8 cellular contexts compared by ENCODE assay signal in the genomic region with DNA sequence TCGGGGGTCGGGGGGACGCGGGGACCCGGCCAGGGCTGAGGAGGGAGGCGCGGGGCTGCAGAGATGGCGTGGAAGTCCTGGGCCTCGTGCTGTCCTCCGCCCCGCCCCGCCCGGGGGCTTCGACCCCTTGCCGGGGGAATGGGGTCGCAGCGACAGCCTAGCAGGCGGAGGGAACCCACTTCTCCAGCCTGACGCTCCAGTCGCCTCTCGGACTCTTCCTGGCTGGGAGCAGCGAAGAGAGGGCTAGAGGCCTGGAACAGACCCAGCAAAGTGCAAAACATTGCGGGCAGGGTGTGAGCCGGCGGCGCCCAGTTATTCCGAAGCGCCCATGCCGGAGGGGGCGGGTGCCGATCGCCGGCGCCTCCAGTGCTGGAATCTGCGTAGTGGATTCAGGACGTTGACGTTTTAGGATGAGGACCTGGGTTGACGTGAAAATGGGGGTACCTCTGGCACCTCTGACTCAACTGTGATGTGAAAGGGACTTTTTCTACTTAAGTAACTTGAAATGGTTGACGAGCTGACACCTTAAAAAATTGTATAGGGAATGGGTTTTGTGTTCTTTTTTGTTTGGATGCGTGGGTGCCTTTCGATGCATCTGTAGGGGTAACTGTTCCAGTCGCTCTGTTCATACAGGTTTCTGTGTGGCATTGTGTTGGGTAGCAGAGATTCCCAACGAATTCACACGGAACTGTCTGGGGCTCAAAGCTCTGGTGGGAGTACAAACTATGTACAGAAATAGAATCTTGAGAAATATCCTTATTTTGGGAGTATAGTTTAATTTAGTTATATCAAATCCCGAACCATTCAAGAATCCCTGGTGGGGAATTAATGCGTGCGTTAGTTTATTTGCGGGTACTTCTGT. TPM values are rescaled to one million over a fixed set of nuclear protein-coding genes. Genes with fewer than 3 reads are reported as not detected.
DNase-seq lines count a peak whose midpoint lies in the region; ATAC-seq and TF ChIP-seq lines count a peak whose summit lies in the region.

No MANE protein-coding gene starts in this region.

- H3K27me3 ChIP-seq in Peyer's patch: peaks cover 0 to 21% of the 10 kb centered on the region in 2 donors
- H3K27me3 ChIP-seq in left ventricle myocardium inferior (ENCODE audit: low read depth): peaks cover 72% of the 10 kb centered on the region
- no peaks in the 10 kb centered on the region for H3K27me3 ChIP-seq in prostate gland (replicated peaks; ENCODE audit: insufficient read depth)

- TF ChIP-seq POLR2A in Peyer's patch (IDR thresholded peaks at IDR 0.05): no peak
- no peak for TF ChIP-seq POLR2A in prostate gland (IDR thresholded peaks at IDR 0.05)

- intact Hi-C loops in left ventricle myocardium inferior (cut with micrococcal nuclease): no loop called here
- intact Hi-C loops in prostate gland (cut with DNase I): no loop called here

- peak overlapping the region; percentile 20 to 59 (median 49) for H3K4me3 ChIP-seq in Peyer's patch
- H3K4me3 ChIP-seq in left ventricle myocardium inferior: peak overlapping the region; percentile 75
- peak overlapping the region; percentile 43 to 58 for H3K4me3 ChIP-seq in prostate gland

- 13% methylated on average over 37 of the region's 48 CpGs for WGBS in prostate gland

- no peaks in the 10 kb centered on the region for H3K36me3 ChIP-seq in Peyer's patch
- no peaks in the 10 kb centered on the region for H3K36me3 ChIP-seq in left ventricle myocardium inferior
- no peaks in the 10 kb centered on the region for H3K36me3 ChIP-seq in prostate gland

- no peaks in the 10 kb centered on the region for H3K9me3 ChIP-seq in Peyer's patch
- H3K9me3 ChIP-seq in left ventricle myocardium inferior (replicated peaks): no peaks in the 10 kb centered on the region
- no peaks in the 10 kb centered on the region for H3K9me3 ChIP-seq in prostate gland

- peaks cover 0 to 13% (median 6%) of the 10 kb centered on the region in 4 donors for H3K4me1 ChIP-seq in Peyer's patch
- H3K4me1 ChIP-seq in left ventricle myocardium inferior: peaks cover 24% of the 10 kb centered on the region
- H3K4me1 ChIP-seq in prostate gland (replicated peaks): no peaks in the 10 kb centered on the region

- no peak for TF ChIP-seq CTCF in Peyer's patch (IDR thresholded peaks at IDR 0.05)
- TF ChIP-seq CTCF in left ventricle myocardium inferior (IDR thresholded peaks at IDR 0.05; ENCODE audit: borderline replicate concordance): no peak
- no peak for TF ChIP-seq CTCF in prostate gland (IDR thresholded peaks at IDR 0.05)

- no peak for ATAC-seq in GM21619 (IDR thresholded peaks at IDR 0.05; ENCODE audit: unreplicated experiment)

- H3K27ac ChIP-seq in Peyer's patch (peak overlapping the region in 1 of 4 donors; percentile 25), left ventricle myocardium inferior (replicated peaks) (peak overlapping the region; percentile 44), prostate gland (peak overlapping the region in 1 of 2 donors; percentile 62)

- peak; percentile 54 for DNase-seq in DMS53 (lab: John Stamatoyannopoulos, UW)
- no peak for DNase-seq in Peyer's patch
- DNase-seq in left ventricle myocardium inferior: no peak
- DNase-seq in prostate gland (ENCODE audit: low spot score): no peak
- no peak for DNase-seq in COR-L47 (lab: John Stamatoyannopoulos, UW)
- no peak for DNase-seq in cerebellar cortex (ENCODE audit: low spot score)
- no peak for DNase-seq in AML-193 (lab: John Stamatoyannopoulos, UW)

RNA-seq across cellular contexts. Expression of a gene that starts 1.4 kb away (rescaled TPM):
- total RNA-seq in Peyer's patch (under 1 TPM in 3 of 4 donors, not detected in 1; 0.28 to 0.53 (median 0.40) TPM), left ventricle myocardium inferior (6.4 TPM), prostate gland (1 to 10 TPM; 1.5 to 2.1 TPM)
